17 cellular contexts compared by ENCODE assay signal in the genomic region with DNA sequence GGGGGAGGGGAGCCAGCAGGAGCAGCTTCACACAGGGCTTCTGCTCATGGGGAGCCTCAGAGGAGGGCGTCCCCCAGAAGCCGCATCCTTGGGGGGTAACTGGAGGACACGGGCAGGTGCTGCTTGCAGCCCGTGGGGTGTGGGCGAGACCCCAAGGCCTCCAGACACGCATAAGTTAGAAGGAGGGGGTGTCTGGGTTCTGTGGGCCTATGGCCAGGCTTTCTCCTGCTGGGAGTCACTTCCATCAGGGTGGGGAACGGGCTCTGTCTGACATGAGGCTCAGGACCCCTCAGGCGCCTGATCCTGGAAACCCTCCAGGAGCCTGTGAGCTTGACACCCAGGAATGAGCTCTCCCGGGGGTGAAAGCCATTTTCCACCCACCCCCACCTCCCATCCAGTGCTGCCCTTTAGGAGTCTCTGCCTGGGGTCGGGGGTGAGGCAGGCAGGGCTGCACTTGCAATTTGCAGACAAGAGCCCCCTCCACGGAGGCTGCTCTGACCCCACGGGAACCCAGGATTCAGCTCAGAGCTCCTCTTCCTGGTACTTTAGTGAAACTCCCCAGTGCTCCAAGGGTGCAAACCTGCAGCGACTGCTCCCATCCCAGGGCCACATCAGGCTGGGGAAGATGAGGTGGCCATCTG.
DNase-seq lines count a peak whose midpoint lies in the region; ATAC-seq, FAIRE-seq and TF ChIP-seq lines count a peak whose summit lies in the region.
"Had no signal": no experiment of that assay in that cellular context is flagged by ENCODE, and none has a peak within 500 bp of the region (broad histone marks: within the 10 kb centered on the region; RNA-seq: fewer than 3 reads in every experiment).

No MANE protein-coding gene starts in this region.

- TF ChIP-seq CTCF in right lobe of liver (IDR thresholded peaks at IDR 0.05) (no peak), HepG2 (CRISPR knock-in tag; IDR thresholded peaks at IDR 0.05) (no peak), glutamatergic neuron (IDR thresholded peaks at IDR 0.05; ENCODE audit: partially characterized antibody, unreplicated experiment) (no peak), ovary (IDR thresholded peaks at IDR 0.05) (no peak)

- H3K9me3 Mint-ChIP-seq in glutamatergic neuron (ENCODE audit: unreplicated experiment), result peaks cover 6% of the 10 kb centered on the region
- H3K9me3 Mint-ChIP-seq in naive thymus-derived CD4-positive, alpha-beta T cell, result peaks cover 0 to 1% (median 0%) of the 10 kb centered on the region in 11 donors
- H3K9me3 Mint-ChIP-seq: CD4-positive, alpha-beta T cell had no signal

- H3K4me1 Mint-ChIP-seq in glutamatergic neuron (ENCODE audit: low read depth, unreplicated experiment), result peaks cover 3% of the 10 kb centered on the region
- peaks cover 0 to 2% (median 0%) of the 10 kb centered on the region in 7 donors for H3K4me1 Mint-ChIP-seq in naive thymus-derived CD4-positive, alpha-beta T cell
- H3K4me1 Mint-ChIP-seq: B cell had no signal

- no peaks in the 10 kb centered on the region for H3K4me1 ChIP-seq in right lobe of liver
- H3K4me1 ChIP-seq in HepG2 (ENCODE audit: insufficient read depth, low read length), result no peaks in the 10 kb centered on the region
- no peaks in the 10 kb centered on the region for H3K4me1 ChIP-seq in ovary (ENCODE audit: insufficient read depth)
- H3K4me1 ChIP-seq in aorta (ENCODE audit: control insufficient read depth in 1 of 2, insufficient read depth in 2 of 2, low read length in 2 of 2), result no peaks in the 10 kb centered on the region
- no peaks in the 10 kb centered on the region for H3K4me1 ChIP-seq in naive thymus-derived CD4-positive, alpha-beta T cell (ENCODE audit: control insufficient read depth in 2 of 2, insufficient read depth in 2 of 2, low read length in 2 of 2)

- H2AFZ ChIP-seq in HepG2 (ENCODE audit: low read length), result no peak overlapping the region

- H3K9ac ChIP-seq in HepG2 (ENCODE audit: insufficient read depth, low read depth, low read length), result no peak overlapping the region

- no CpG with 5 or more reads among the region's 13 CpGs for WGBS in right lobe of liver (ENCODE audit: insufficient coverage, low coverage, low lambda C conversion rate, missing lambda C conversion rate)
- WGBS in HepG2 (ENCODE audit: low lambda C conversion rate), result 7% methylated on average over 6 of the region's 13 CpGs
- WGBS in ovary, 3 donors, result 62 to 71% (median 70%) methylated on average over 12 to 13 of the region's 13 CpGs
- 56 to 63% methylated on average over 13 of the region's 13 CpGs for whole genome bisulfite sequencing in aorta, 2 donors

- no peaks in the 10 kb centered on the region for H3K36me3 ChIP-seq in right lobe of liver
- no peaks in the 10 kb centered on the region for H3K36me3 ChIP-seq in HepG2 (replicated peaks in 1 of 2; ENCODE audit: control insufficient read depth in 1 of 2, insufficient read depth in 2 of 2, low read length in 2 of 2)
- H3K36me3 ChIP-seq in ovary, result no peaks in the 10 kb centered on the region
- no peaks in the 10 kb centered on the region for H3K36me3 ChIP-seq in aorta (ENCODE audit: control insufficient read depth in 1 of 2, insufficient read depth in 2 of 2, low read length in 1 of 2)
- H3K36me3 ChIP-seq in naive thymus-derived CD4-positive, alpha-beta T cell (ENCODE audit: control insufficient read depth in 2 of 3, insufficient read depth in 3 of 3, low read length in 3 of 3), result no peaks in the 10 kb centered on the region

- H3K4me3 ChIP-seq in right lobe of liver (no peak overlapping the region), HepG2 (replicated peaks in 1 of 3; ENCODE audit: insufficient read depth in 1 of 3, low read depth in 2 of 3, low read length in 3 of 3) (no peak overlapping the region), ovary (no peak overlapping the region), aorta (ENCODE audit: low read length in 2 of 2) (no peak overlapping the region)
- no peak overlapping the region for H3K4me3 ChIP-seq in naive thymus-derived CD4-positive, alpha-beta T cell (ENCODE audit: low read length)

- no peak for FAIRE-seq in HepG2 (lab: Jason Lieb, UNC)
- FAIRE-seq: H1 had no signal

- in situ Hi-C loops in HepG2 (cut with HindIII; ENCODE audit: extremely low pct_ligation_motif_present, low pct_unique_long_range_greater_than_20kb), result no loop called here

- no peak overlapping the region for H3K27ac ChIP-seq in right lobe of liver
- H3K27ac ChIP-seq in HepG2 (ENCODE audit: extremely low read length, insufficient read depth, low read length), result no peak overlapping the region
- H3K27ac ChIP-seq in ovary, result no peak overlapping the region
- H3K27ac ChIP-seq in aorta (ENCODE audit: low read depth in 1 of 2, low read length in 2 of 2), result no peak overlapping the region
- H3K27ac ChIP-seq in naive thymus-derived CD4-positive, alpha-beta T cell (ENCODE audit: low read depth, low read length), result no peak overlapping the region

- no peaks in the 10 kb centered on the region for H3K79me2 ChIP-seq in HepG2 (ENCODE audit: insufficient read depth, low read length)

- TF ChIP-seq EP300 in HepG2 (IDR thresholded peaks at IDR 0.05; ENCODE audit: low read depth in 2 of 2, low read length in 2 of 2), result no peak
- no peak for TF ChIP-seq EP300 in HepG2 (CRISPR knock-in tag; IDR thresholded peaks at IDR 0.05; ENCODE audit: borderline replicate concordance)
- TF ChIP-seq EP300 in ovary (IDR thresholded peaks at IDR 0.05), result no peak

- peak overlapping the region; percentile 21 for H3K4me3 Mint-ChIP-seq in glutamatergic neuron (ENCODE audit: unreplicated experiment)
- no peak overlapping the region for H3K4me3 Mint-ChIP-seq in naive thymus-derived CD4-positive, alpha-beta T cell
- H3K4me3 Mint-ChIP-seq: B cell; CD4-positive, alpha-beta T cell had no signal

- no peaks in the 10 kb centered on the region for H4K20me1 ChIP-seq in HepG2 (ENCODE audit: insufficient read depth, low read length)

- intact Hi-C loops in right lobe of liver (cut with DNase I), result no loop called here
- intact Hi-C loops in HepG2 (cut with micrococcal nuclease; ENCODE audit: unreplicated experiment), result no loop called here
- intact Hi-C loops in ovary (cut with DNase I), result no loop called here
- intact Hi-C loops in aorta (cut with DNase I), result no loop called here
- intact Hi-C loops in naive thymus-derived CD4-positive, alpha-beta T cell (cut with micrococcal nuclease), result no loop called here

- H3K27ac Mint-ChIP-seq in glutamatergic neuron (ENCODE audit: unreplicated experiment), result peak overlapping the region; percentile 7
- no peak overlapping the region for H3K27ac Mint-ChIP-seq in naive thymus-derived CD4-positive, alpha-beta T cell
- H3K27ac Mint-ChIP-seq: B cell; CD4-positive, alpha-beta T cell had no signal

- H3K9me3 ChIP-seq in right lobe of liver, result no peaks in the 10 kb centered on the region
- no peaks in the 10 kb centered on the region for H3K9me3 ChIP-seq in HepG2 (ENCODE audit: low read length)
- no peaks in the 10 kb centered on the region for H3K9me3 ChIP-seq in ovary
- H3K9me3 ChIP-seq in aorta (ENCODE audit: control insufficient read depth, low read length), result no peaks in the 10 kb centered on the region
- no peaks in the 10 kb centered on the region for H3K9me3 ChIP-seq in naive thymus-derived CD4-positive, alpha-beta T cell (ENCODE audit: control insufficient read depth in 2 of 3, low read length in 3 of 3)

- no peak overlapping the region for H3K4me2 ChIP-seq in HepG2 (ENCODE audit: low read depth, low read length)

- POLR2A ChIA-PET in HepG2 (lab: Yijun Ruan, JAX), result no interaction called here
- POLR2A ChIA-PET in naive thymus-derived CD4-positive, alpha-beta T cell (lab: Charles Lee), result no interaction called here

- TF ChIP-seq RAD21 in HepG2 (CRISPR knock-in tag; IDR thresholded peaks at IDR 0.05), result no peak

- H3K27me3 Mint-ChIP-seq in glutamatergic neuron (ENCODE audit: unreplicated experiment), result peaks cover 12% of the 10 kb centered on the region
- H3K27me3 Mint-ChIP-seq in naive thymus-derived CD4-positive, alpha-beta T cell, result peaks cover 0 to 6% (median 0%) of the 10 kb centered on the region in 5 donors
- H3K27me3 Mint-ChIP-seq: CD4-positive, alpha-beta T cell had no signal

- no peak for ATAC-seq in right lobe of liver
- ATAC-seq in HepG2, result no peak
- ATAC-seq in aorta (ENCODE audit: low FRiP score), result no peak
- no peak for ATAC-seq in naive thymus-derived CD4-positive, alpha-beta T cell
- ATAC-seq: Panc1 had no signal

- H3K27me3 ChIP-seq in right lobe of liver, result no peaks in the 10 kb centered on the region
- H3K27me3 ChIP-seq in HepG2 (ENCODE audit: control insufficient read depth in 1 of 2, insufficient read depth in 2 of 2, low read length in 2 of 2), result peaks cover 7 to 38% of the 10 kb centered on the region in 2 experiments; a peak in 4 of 5 replicates
- no peaks in the 10 kb centered on the region for H3K27me3 ChIP-seq in ovary
- no peaks in the 10 kb centered on the region for H3K27me3 ChIP-seq in aorta (ENCODE audit: control insufficient read depth in 1 of 2, insufficient read depth in 2 of 2, low read length in 1 of 2)
- no peaks in the 10 kb centered on the region for H3K27me3 ChIP-seq in naive thymus-derived CD4-positive, alpha-beta T cell (ENCODE audit: control insufficient read depth in 2 of 2, insufficient read depth in 2 of 2, low read length in 2 of 2)

- no peak for TF ChIP-seq POLR2A in right lobe of liver (IDR thresholded peaks at IDR 0.05)
- no peak for TF ChIP-seq POLR2A in HepG2 (IDR thresholded peaks at IDR 0.05; ENCODE audit: insufficient read depth in 1 of 2, low read depth in 2 of 2, low read length in 2 of 2)
- TF ChIP-seq POLR2A in ovary (IDR thresholded peaks at IDR 0.05), result no peak

- CTCF ChIA-PET in HepG2 (lab: Yijun Ruan, JAX; ENCODE audit: low intra/inter-chr PET ratio, low total read pairs), result no interaction called here
- CTCF ChIA-PET in naive thymus-derived CD4-positive, alpha-beta T cell (lab: Charles Lee), result no interaction called here

- no TSS peak for BruUV-seq in HepG2 (replicated peaks; lab: Mats Ljungman, UMichigan)

- DNase-seq in right lobe of liver (peak; percentile 7 to 39 (median 26)), HepG2 (ENCODE audit: low spot score) (no peak), glutamatergic neuron (no peak), ovary (peak in 4 of 5 donors; percentile 4 to 29 (median 13)), aorta (peak; percentile 18 to 45), NCI-H446 (lab: John Stamatoyannopoulos, UW) (no peak)
- DNase-seq in stimulated activated naive CD4-positive, alpha-beta T cell treated with Interleukin-2 at 50 U/mL for 16 hours (lab: John Stamatoyannopoulos, UW), result no peak
- DNase-seq in naive thymus-derived CD4-positive, alpha-beta T cell, result no peak
- DNase-seq: CD4-positive, alpha-beta T cell; EL; NCI-H1048; NCI-H2227 treated with DMSO at 0.1 percent for 48 hours; NCI-H524 treated with DMSO at 0.1 percent for 48 hours; SIG-M5 had no signal

- no peaks in the 10 kb centered on the region for H3K36me3 Mint-ChIP-seq in glutamatergic neuron (ENCODE audit: unreplicated experiment)
- no peaks in the 10 kb centered on the region for H3K36me3 Mint-ChIP-seq in naive thymus-derived CD4-positive, alpha-beta T cell

TF ChIP-seq in HepG2, 621 proteins besides CTCF, POLR2A, EP300 and RAD21:
- TF ChIP-seq FOXM1 (CRISPR knock-in tag; IDR thresholded peaks at IDR 0.05), result no peak

Comparison
In these comparisons a context has a peak if more than half of its experiments do, and no peak if none do; other contexts are left out.
1. DNase-seq: peak in right lobe of liver (3 of 3), ovary (4 of 5) and aorta (2 of 2); none in HepG2 (single experiment), glutamatergic neuron (single experiment), stimulated activated naive CD4-positive, alpha-beta T cell treated with Interleukin-2 at 50 U/mL for 16 hours (single experiment), NCI-H446 (0 of 2) and naive thymus-derived CD4-positive, alpha-beta T cell (0 of 9).